Comparison of ENCODE assay signal across 16 cellular contexts in the genomic region with DNA sequence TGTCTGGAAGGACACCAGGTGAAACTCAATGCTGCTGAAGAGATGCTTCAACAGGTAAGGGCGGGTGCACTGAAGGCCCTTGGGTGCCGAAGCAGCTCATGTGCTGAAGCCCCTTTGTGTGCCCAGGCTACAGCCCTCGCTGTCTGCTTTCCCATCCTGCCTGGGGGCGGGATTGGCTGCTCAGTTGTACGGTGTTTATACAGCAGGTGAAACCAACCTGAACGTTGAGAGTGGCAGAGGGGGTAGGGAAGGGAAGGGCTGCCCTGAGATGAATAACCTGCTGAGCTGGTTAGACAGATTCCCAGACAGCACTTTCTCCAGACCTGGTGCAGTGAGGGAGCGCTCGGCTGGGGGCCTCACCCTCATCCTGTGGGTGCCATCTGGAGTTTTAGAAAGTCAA.
A peak's percentile ranks its signal among the peaks of the same experiment; 100 is the strongest.
DNase-seq lines count a peak whose midpoint lies in the region; ATAC-seq, FAIRE-seq and TF ChIP-seq lines count a peak whose summit lies in the region.
"Had no signal": no experiment of that assay in that cellular context is flagged by ENCODE, and none has a peak within 500 bp of the region (broad histone marks: within the 10 kb centered on the region; RNA-seq: fewer than 3 reads in every experiment).

No MANE protein-coding gene starts in this region.

- WGBS in small intestine, 3 donors, result 13 to 56% (median 28%) methylated on average over 8 of the region's 8 CpGs

- peak overlapping the region; percentile 62 to 63 for H3K27ac ChIP-seq in small intestine (ENCODE audit: low read depth in 1 of 2, low read length in 1 of 2)

- H3K4me1 ChIP-seq in small intestine (ENCODE audit: control insufficient read depth in 2 of 2, insufficient read depth in 1 of 2, low read depth in 1 of 2, low read length in 1 of 2), result no peaks in the 10 kb centered on the region

- no peak overlapping the region for H3K4me3 ChIP-seq in small intestine (ENCODE audit: low read depth in 1 of 2, low read length in 2 of 2)
- no peak overlapping the region for H3K4me3 ChIP-seq in MG63

- H3K9me3 ChIP-seq in small intestine (ENCODE audit: control insufficient read depth, low read depth) (no peaks in the 10 kb centered on the region), MG63 (no peaks in the 10 kb centered on the region)

- DNase-seq in HT-29 (ENCODE audit: low spot score), result peak; percentile 97
- DNase-seq in NCI-H526 treated with DMSO at 0.1 percent for 48 hours (lab: John Stamatoyannopoulos, UW), result peak; percentile 96
- DNase-seq in kidney tubule cell (ENCODE audit: low spot score), result peak; percentile 77
- DNase-seq in small intestine, result peak; percentile 79
- DNase-seq in activated CD4-positive, alpha-beta T cell treated with anti-CD3 and anti-CD28 coated beads, Interleukin-2, amount 50 U/mL, for 1 hour, result no peak
- DNase-seq in MG63, result no peak
- DNase-seq in stimulated activated CD8-positive, alpha-beta memory T cell treated with anti-CD3 and anti-CD28 coated beads, Interleukin-4, amount 100 ng/mL, for 48 hours, result no peak
- DNase-seq: activated CD8-positive, alpha-beta T cell treated with anti-CD3 and anti-CD28 coated beads for 36 hours; CD4-positive, CD25-positive, alpha-beta regulatory T cell; foreskin fibroblast; NCI-H1694 treated with DMSO at 0.1 percent for 48 hours; occipital lobe had no signal

- H3K36me3 ChIP-seq in small intestine (ENCODE audit: control insufficient read depth in 2 of 2, insufficient read depth in 2 of 2, low read length in 2 of 2), result peaks cover 0 to 3% of the 10 kb centered on the region in 2 donors
- H3K36me3 ChIP-seq in MG63, result no peaks in the 10 kb centered on the region

- ATAC-seq in SK-N-SH treated with all-trans-retinoic acid at 6 μM for 48 hours, result no peak
- ATAC-seq: activated CD8-positive, alpha-beta T cell treated with anti-CD3 and anti-CD28 coated beads for 36 hours; Panc1; stimulated activated memory B cell treated with anti-CD40 and anti-IgM and Interleukin-4, amounts not matched to agents 10 μg/mL and 1 μg/mL and 100 μg/mL, for 72 hours had no signal

- no peak for FAIRE-seq in small intestine (lab: Jason Lieb, UNC)
- FAIRE-seq: colon had no signal

- H3K27me3 ChIP-seq in small intestine (ENCODE audit: control insufficient read depth in 2 of 2, insufficient read depth in 2 of 2, low read length in 2 of 2), result no peaks in the 10 kb centered on the region
- no peaks in the 10 kb centered on the region for H3K27me3 ChIP-seq in MG63

TF ChIP-seq in SK-N-SH treated with all-trans-retinoic acid at 6 μM for 48 hours, 23 proteins besides CTCF, POLR2A, EP300 and RAD21:
- TF ChIP-seq BACH2 (CRISPR knock-in tag; IDR thresholded peaks at IDR 0.05; ENCODE audit: borderline replicate concordance), result no peak
- TF ChIP-seq TOX (CRISPR knock-in tag; IDR thresholded peaks at IDR 0.05; ENCODE audit: borderline replicate concordance), result no peak
- no peak for TF ChIP-seq OSR1 (CRISPR knock-in tag; IDR thresholded peaks at IDR 0.05)
- TF ChIP-seq ARNTL (CRISPR knock-in tag; IDR thresholded peaks at IDR 0.05; ENCODE audit: borderline replicate concordance, low read depth), result no peak
- no peak for TF ChIP-seq PPARA (CRISPR knock-in tag; IDR thresholded peaks at IDR 0.05; ENCODE audit: borderline replicate concordance)
- TF ChIP-seq, protein P1, sequence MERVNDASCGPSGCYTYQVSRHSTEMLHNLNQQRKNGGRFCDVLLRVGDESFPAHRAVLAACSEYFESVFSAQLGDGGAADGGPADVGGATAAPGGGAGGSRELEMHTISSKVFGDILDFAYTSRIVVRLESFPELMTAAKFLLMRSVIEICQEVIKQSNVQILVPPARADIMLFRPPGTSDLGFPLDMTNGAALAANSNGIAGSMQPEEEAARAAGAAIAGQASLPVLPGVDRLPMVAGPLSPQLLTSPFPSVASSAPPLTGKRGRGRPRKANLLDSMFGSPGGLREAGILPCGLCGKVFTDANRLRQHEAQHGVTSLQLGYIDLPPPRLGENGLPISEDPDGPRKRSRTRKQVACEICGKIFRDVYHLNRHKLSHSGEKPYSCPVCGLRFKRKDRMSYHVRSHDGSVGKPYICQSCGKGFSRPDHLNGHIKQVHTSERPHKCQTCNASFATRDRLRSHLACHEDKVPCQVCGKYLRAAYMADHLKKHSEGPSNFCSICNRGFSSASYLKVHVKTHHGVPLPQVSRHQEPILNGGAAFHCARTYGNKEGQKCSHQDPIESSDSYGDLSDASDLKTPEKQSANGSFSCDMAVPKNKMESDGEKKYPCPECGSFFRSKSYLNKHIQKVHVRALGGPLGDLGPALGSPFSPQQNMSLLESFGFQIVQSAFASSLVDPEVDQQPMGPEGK (CRISPR knock-in tag; IDR thresholded peaks at IDR 0.05; ENCODE audit: borderline replicate concordance), result no peak
- TF ChIP-seq RARB (CRISPR knock-in tag; IDR thresholded peaks at IDR 0.05), result no peak
- TF ChIP-seq, protein P2, sequence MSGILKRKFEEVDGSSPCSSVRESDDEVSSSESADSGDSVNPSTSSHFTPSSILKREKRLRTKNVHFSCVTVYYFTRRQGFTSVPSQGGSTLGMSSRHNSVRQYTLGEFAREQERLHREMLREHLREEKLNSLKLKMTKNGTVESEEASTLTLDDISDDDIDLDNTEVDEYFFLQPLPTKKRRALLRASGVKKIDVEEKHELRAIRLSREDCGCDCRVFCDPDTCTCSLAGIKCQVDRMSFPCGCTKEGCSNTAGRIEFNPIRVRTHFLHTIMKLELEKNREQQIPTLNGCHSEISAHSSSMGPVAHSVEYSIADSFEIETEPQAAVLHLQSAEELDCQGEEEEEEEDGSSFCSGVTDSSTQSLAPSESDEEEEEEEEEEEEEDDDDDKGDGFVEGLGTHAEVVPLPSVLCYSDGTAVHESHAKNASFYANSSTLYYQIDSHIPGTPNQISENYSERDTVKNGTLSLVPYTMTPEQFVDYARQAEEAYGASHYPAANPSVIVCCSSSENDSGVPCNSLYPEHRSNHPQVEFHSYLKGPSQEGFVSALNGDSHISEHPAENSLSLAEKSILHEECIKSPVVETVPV (CRISPR knock-in tag; IDR thresholded peaks at IDR 0.05), result no peak
TF ChIP-seq in SK-N-SH treated with all-trans-retinoic acid at 6 μM for 48 hours: peak in this region for 0.

Comparison
In these comparisons a context has a peak if more than half of its experiments do, and no peak if none do; other contexts are left out.
1. DNase-seq: peak in HT-29 (single experiment), NCI-H526 treated with DMSO at 0.1 percent for 48 hours (single experiment), kidney tubule cell (single experiment) and small intestine (single experiment); none in activated CD4-positive, alpha-beta T cell treated with anti-CD3 and anti-CD28 coated beads, Interleukin-2, amount 50 U/mL, for 1 hour (single experiment), MG63 (single experiment) and stimulated activated CD8-positive, alpha-beta memory T cell treated with anti-CD3 and anti-CD28 coated beads, Interleukin-4, amount 100 ng/mL, for 48 hours (single experiment).